8 cellular contexts compared by ENCODE assay signal in genomic region chr9:125428060-125428481, GRCh38.
DNase-seq lines count a peak whose midpoint lies in the region; ATAC-seq and TF ChIP-seq lines count a peak whose summit lies in the region.
"Had no signal": no experiment of that assay in that cellular context is flagged by ENCODE, and none has a peak within 500 bp of the region (broad histone marks: within the 10 kb centered on the region; RNA-seq: fewer than 3 reads in every experiment).

No MANE protein-coding gene starts in this region.

- no peak overlapping the region for H3K4me3 ChIP-seq in tibial nerve

- no peak for TF ChIP-seq POLR2A in tibial nerve (IDR thresholded peaks at IDR 0.05)

- no peaks in the 10 kb centered on the region for H3K27me3 Mint-ChIP-seq in activated T-helper 17 cell treated with anti-CD3 and anti-CD28 coated beads, Interleukin-2, amount 50 U/mL, for 72 hours

- no peak overlapping the region for H3K4me3 Mint-ChIP-seq in activated T-helper 17 cell treated with anti-CD3 and anti-CD28 coated beads, Interleukin-2, amount 50 U/mL, for 72 hours
- H3K4me3 Mint-ChIP-seq: T-helper 1 cell treated with Interleukin-12 subunit alpha and Interleukin-12 subunit beta and Interleukin-4 antibody, amounts not matched to agents 30 μg/mL and 1 μg/mL, for 36 hours had no signal

- no peaks in the 10 kb centered on the region for H3K9me3 ChIP-seq in tibial nerve

- DNase-seq in EL (peak; percentile 24), lung microvascular endothelial cell (ENCODE audit: low read depth in 2 of 2) (peak; percentile 16 to 34), hippocampal formation (lab: John Stamatoyannopoulos, UW) (no peak), tibial nerve (ENCODE audit: low spot score in 2 of 2) (no peak)

- TF ChIP-seq CTCF in tibial nerve (IDR thresholded peaks at IDR 0.05) = no peak

- no peaks in the 10 kb centered on the region for H3K27me3 ChIP-seq in tibial nerve

- no peak overlapping the region for H3K27ac Mint-ChIP-seq in activated T-helper 17 cell treated with anti-CD3 and anti-CD28 coated beads, Interleukin-2, amount 50 U/mL, for 72 hours
- H3K27ac Mint-ChIP-seq: T-helper 1 cell treated with Interleukin-12 subunit alpha and Interleukin-12 subunit beta and Interleukin-4 antibody, amounts not matched to agents 30 μg/mL and 1 μg/mL, for 36 hours had no signal

- no peaks in the 10 kb centered on the region for H3K36me3 Mint-ChIP-seq in activated T-helper 17 cell treated with anti-CD3 and anti-CD28 coated beads, Interleukin-2, amount 50 U/mL, for 72 hours (ENCODE audit: low read depth)

- H3K4me1 ChIP-seq in tibial nerve = peaks cover 0 to 7% (median 3%) of the 10 kb centered on the region in 4 donors

- no peak for TF ChIP-seq EP300 in tibial nerve (IDR thresholded peaks at IDR 0.05)

- no peaks in the 10 kb centered on the region for H3K9me3 Mint-ChIP-seq in activated T-helper 17 cell treated with anti-CD3 and anti-CD28 coated beads, Interleukin-2, amount 50 U/mL, for 72 hours
- H3K9me3 Mint-ChIP-seq: T-helper 1 cell treated with Interleukin-12 subunit alpha and Interleukin-12 subunit beta and Interleukin-4 antibody, amounts not matched to agents 30 μg/mL and 1 μg/mL, for 36 hours had no signal

- ATAC-seq in HG02678 (IDR thresholded peaks at IDR 0.05; ENCODE audit: unreplicated experiment) = peak; percentile 59
- peak; percentile 40 for ATAC-seq in activated T-helper 17 cell treated with anti-CD3 and anti-CD28 coated beads, Interleukin-2, amount 50 U/mL, for 72 hours (replicated peaks)
- ATAC-seq in GM21723 (IDR thresholded peaks at IDR 0.05; ENCODE audit: unreplicated experiment) = no peak

- no peaks in the 10 kb centered on the region for H3K4me1 Mint-ChIP-seq in activated T-helper 17 cell treated with anti-CD3 and anti-CD28 coated beads, Interleukin-2, amount 50 U/mL, for 72 hours

- H3K27ac ChIP-seq in tibial nerve = no peak overlapping the region

- 83 to 100% methylated on average over 3 to 4 of the region's 6 CpGs for WGBS in tibial nerve, 2 donors

- H3K36me3 ChIP-seq in tibial nerve = no peaks in the 10 kb centered on the region

Comparison
In these comparisons a context has a peak if more than half of its experiments do, and no peak if none do; other contexts are left out.
1. DNase-seq: peak in EL (single experiment) and lung microvascular endothelial cell (2 of 2); none in hippocampal formation (0 of 2) and tibial nerve (0 of 2).